20 cellular contexts compared by ENCODE assay signal in the genomic region with DNA sequence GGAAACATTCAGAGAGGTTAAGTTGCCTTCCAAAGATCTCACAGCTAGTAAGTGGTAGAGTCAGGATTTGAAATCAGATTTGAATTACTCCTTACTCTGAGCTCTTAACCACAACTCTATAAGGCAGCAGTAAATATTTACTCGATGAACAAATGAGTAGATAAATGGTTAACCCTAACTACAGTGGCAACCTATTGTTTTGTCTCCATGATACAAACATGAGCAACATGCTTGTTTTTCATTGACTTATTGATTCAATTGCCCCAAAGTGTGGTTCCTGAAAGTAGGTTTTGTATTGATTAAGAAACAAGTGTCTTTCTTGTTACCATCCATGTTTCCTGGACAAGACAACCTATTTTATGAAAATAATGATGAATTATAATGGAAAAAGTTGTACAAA.
"Had no signal": no experiment of that assay in that cellular context is flagged by ENCODE, and none has a peak within 500 bp of the region (broad histone marks: within the 10 kb centered on the region; RNA-seq: fewer than 3 reads in every experiment).

No MANE protein-coding gene starts in this region.

- H3K4me3 Mint-ChIP-seq: dendritic cell treated with granulocyte-macrophage colony-stimulating factor and Interleukin-4, amounts not matched to agents 40 ng/mL and 50 ng/mL, for 4 days; effector memory CD8-positive, alpha-beta T cell; endodermal cell had no signal

- H3K27ac Mint-ChIP-seq: dendritic cell treated with granulocyte-macrophage colony-stimulating factor and Interleukin-4, amounts not matched to agents 40 ng/mL and 50 ng/mL, for 4 days; effector memory CD8-positive, alpha-beta T cell; endodermal cell had no signal

- DNase-seq: cerebellar nuclear complex; colonic mucosa; cortex of kidney; effector CD8-positive, alpha-beta T cell; effector memory CD8-positive, alpha-beta T cell; erythroblast; foreskin keratinocyte; heart left ventricle; hippocampal formation; left colon; left ventricle myocardium inferior; lower lobe of right lung; mesendoderm; midbrain had no signal

- H3K36me3 ChIP-seq: colonic mucosa, esophagus muscularis mucosa, gastroesophageal sphincter, heart left ventricle, left ventricle myocardium inferior, lower lobe of right lung had no signal

- H3K4me1 ChIP-seq: colonic mucosa, foreskin keratinocyte, gastroesophageal sphincter, heart left ventricle, left ventricle myocardium inferior, lower lobe of right lung had no signal

- H3K27me3 ChIP-seq: colonic mucosa, foreskin keratinocyte had no signal

- H3K9me3 ChIP-seq: colonic mucosa, esophagus muscularis mucosa, left ventricle myocardium inferior had no signal

- H3K4me3 ChIP-seq: colonic mucosa, esophagus muscularis mucosa, gastroesophageal sphincter, heart left ventricle, left ventricle myocardium inferior, lower lobe of right lung had no signal

- ATAC-seq: effector memory CD8-positive, alpha-beta T cell; foreskin keratinocyte; gastroesophageal sphincter; heart left ventricle; left colon; left lobe of liver; lower lobe of right lung had no signal

- H3K27ac ChIP-seq: colonic mucosa, epithelial cell of prostate, esophagus muscularis mucosa, foreskin keratinocyte, gastroesophageal sphincter, heart left ventricle, left ventricle myocardium inferior, lower lobe of right lung had no signal
